ENCODE assay signal across 31 cellular contexts in genomic region chrX:84192006-84192405, GRCh38. TPM values are rescaled to one million over a fixed set of nuclear protein-coding genes. Genes with fewer than 3 reads are reported as not detected.
"Had no signal": no experiment of that assay in that cellular context is flagged by ENCODE, and none has a peak within 500 bp of the region (broad histone marks: within the 10 kb centered on the region; RNA-seq: fewer than 3 reads in every experiment).

No MANE protein-coding gene starts in this region.

- H3K4me2 ChIP-seq: hepatocyte, neural progenitor cell, smooth muscle cell had no signal

- DNase-seq: kidney glomerular epithelial cell; left cardiac atrium; left ventricle myocardium superior; lower lobe of right lung; mammary epithelial cell; mesenchymal stem cell; naive B cell; natural killer cell; nephron progenitor cell; occipital lobe; ovary; right lobe of liver; stimulated activated CD4-positive, alpha-beta T cell treated with anti-CD3 and anti-CD28 coated beads, Interleukin-1b, Interleukin-23, amount 100 ng/mL, for 48 hours; stimulated activated CD4-positive, alpha-beta T cell treated with anti-CD3 and anti-CD28 coated beads, Interleukin-2, amount 100 ng/mL, for 48 hours; stimulated activated CD4-positive, alpha-beta T cell treated with anti-CD3 and anti-CD28 coated beads, Interleukin-4, amount 100 ng/mL, for 4 hours; stimulated activated CD8-positive, alpha-beta memory T cell treated with anti-CD3 and anti-CD28 coated beads, Interleukin-4, amount 100 ng/mL, for 48 hours; stimulated activated naive CD4-positive, alpha-beta T cell treated with Interleukin-2 at 50 U/mL for 16 hours; stimulated activated naive CD8-positive, alpha-beta T cell treated with anti-CD3 and anti-CD28 coated beads, Interleukin-15, amount 100 ng/mL, for 72 hours; substantia nigra; uterus had no signal

- H3K27me3 Mint-ChIP-seq: progenitor cell of endocrine pancreas; stimulated activated memory B cell treated with anti-CD40 and anti-IgM and Interleukin-4, amounts not matched to agents 10 μg/mL and 1 μg/mL and 100 μg/mL, for 72 hours; type B pancreatic cell had no signal

- H3K4me3 ChIP-seq: hepatocyte, lower lobe of right lung, neural progenitor cell, ovary, right atrium auricular region, right lobe of liver, smooth muscle cell, tibial nerve, uterus had no signal

- H3K36me3 Mint-ChIP-seq: naive B cell; natural killer cell; neural progenitor cell; stimulated activated memory B cell treated with anti-CD40 and anti-IgM and Interleukin-4, amounts not matched to agents 10 μg/mL and 1 μg/mL and 100 μg/mL, for 72 hours; type B pancreatic cell had no signal

- ATAC-seq: left cardiac atrium; left lobe of liver; left ventricle myocardium superior; lower lobe of right lung; natural killer cell; right lobe of liver; stimulated activated memory B cell treated with anti-CD40 and anti-IgM and Interleukin-4, amounts not matched to agents 10 μg/mL and 1 μg/mL and 100 μg/mL, for 72 hours; stimulated activated naive CD8-positive, alpha-beta T cell treated with anti-CD3 and anti-CD28 coated beads, Interleukin-15, amount 100 ng/mL, for 72 hours had no signal

- H3K4me1 Mint-ChIP-seq: neural progenitor cell had no signal

- H3K4me3 Mint-ChIP-seq: naive B cell; natural killer cell; nephron progenitor cell; neural progenitor cell; stimulated activated memory B cell treated with anti-CD40 and anti-IgM and Interleukin-4, amounts not matched to agents 10 μg/mL and 1 μg/mL and 100 μg/mL, for 72 hours; stimulated activated naive CD8-positive, alpha-beta T cell treated with anti-CD3 and anti-CD28 coated beads, Interleukin-15, amount 100 ng/mL, for 72 hours; type B pancreatic cell had no signal

- H3K27ac Mint-ChIP-seq: naive B cell; natural killer cell; nephron progenitor cell; neural progenitor cell; progenitor cell of endocrine pancreas; stimulated activated memory B cell treated with anti-CD40 and anti-IgM and Interleukin-4, amounts not matched to agents 10 μg/mL and 1 μg/mL and 100 μg/mL, for 72 hours; stimulated activated naive CD8-positive, alpha-beta T cell treated with anti-CD3 and anti-CD28 coated beads, Interleukin-15, amount 100 ng/mL, for 72 hours; type B pancreatic cell had no signal

- H3K9me3 Mint-ChIP-seq: neural progenitor cell, type B pancreatic cell had no signal

- H3K36me3 ChIP-seq: lower lobe of right lung, neural progenitor cell, neutrophil, ovary, right atrium auricular region, right lobe of liver, tibial nerve, uterus had no signal

- H3K79me2 ChIP-seq: hepatocyte had no signal

- FAIRE-seq: keratinocyte had no signal

- H2AFZ ChIP-seq: hepatocyte, neural progenitor cell had no signal

- H3K27me3 ChIP-seq: hepatocyte, neural progenitor cell, ovary, right atrium auricular region, right lobe of liver, tibial nerve had no signal

- H3K27ac ChIP-seq: hepatocyte, lower lobe of right lung, neural progenitor cell, neutrophil, ovary, right atrium auricular region, right lobe of liver, tibial nerve, uterus had no signal

- H3K9ac ChIP-seq: neural progenitor cell had no signal

- H3K9me3 ChIP-seq: lower lobe of right lung, neutrophil, ovary, right lobe of liver, uterus had no signal

- H3K4me1 ChIP-seq: lower lobe of right lung, neural progenitor cell, right atrium auricular region, right lobe of liver, tibial nerve, uterus had no signal

RNA-seq across cellular contexts. Expression of gene RPS6KA6, which starts 4.0 kb away (rescaled TPM):
- total RNA-seq: natural killer cell had no signal
